Comparison of ENCODE assay signal across 8 cellular contexts in genomic region chr5:95973793-95974325, GRCh38. TPM values are rescaled to one million over a fixed set of nuclear protein-coding genes. Genes with fewer than 3 reads are reported as not detected.
A peak's percentile ranks its signal among the peaks of the same experiment; 100 is the strongest.
DNase-seq lines count a peak whose midpoint lies in the region; ATAC-seq, FAIRE-seq and TF ChIP-seq lines count a peak whose summit lies in the region.

No MANE protein-coding gene starts in this region.

- TF ChIP-seq POLR2A in GM12891 (IDR thresholded peaks at IDR 0.05; ENCODE audit: low read depth, low read length) = no peak

- H3K36me3 ChIP-seq in fibroblast of lung (ENCODE audit: control insufficient read depth, insufficient read depth, low read length) (no peaks in the 10 kb centered on the region), psoas muscle (ENCODE audit: insufficient read depth in 1 of 2, low read depth in 1 of 2) (no peaks in the 10 kb centered on the region)

- H3K4me3 ChIP-seq in fibroblast of lung (replicated peaks in 1 of 4; ENCODE audit: control extremely low read depth in 1 of 4, insufficient read depth in 1 of 4, low read depth in 3 of 4, low read length in 4 of 4) = no peak overlapping the region
- H3K4me3 ChIP-seq in psoas muscle = no peak overlapping the region

- peak; percentile 83 for ATAC-seq in GM21576 (IDR thresholded peaks at IDR 0.05; ENCODE audit: unreplicated experiment)
- no peak for ATAC-seq in psoas muscle

- DNase-seq in GM12891 (ENCODE audit: insufficient read length, low spot score) (no peak), LHCN-M2 (ENCODE audit: low read depth) (peak; percentile 91), fibroblast of lung (ENCODE audit: low read depth in 2 of 2) (peak; percentile 86 to 92), D721Med (ENCODE audit: insufficient read length, low spot score) (no peak), DMS79 treated with DMSO at 0.1 percent for 48 hours (lab: John Stamatoyannopoulos, UW) (no peak), psoas muscle (no peak), NCI-H526 treated with DMSO at 0.1 percent for 48 hours (lab: John Stamatoyannopoulos, UW) (no peak)

- H4K20me1 ChIP-seq in fibroblast of lung (ENCODE audit: control insufficient read depth, extremely low read depth, insufficient read depth, low read length) = no peaks in the 10 kb centered on the region

- H3K4me1 ChIP-seq in fibroblast of lung (ENCODE audit: control insufficient read depth, extremely low read depth, insufficient read depth, low read length) (no peaks in the 10 kb centered on the region), psoas muscle (no peaks in the 10 kb centered on the region)

- no peak overlapping the region for H3K4me2 ChIP-seq in fibroblast of lung (ENCODE audit: extremely low read depth, insufficient read depth, low read length)

- no peak overlapping the region for H3K9ac ChIP-seq in fibroblast of lung (ENCODE audit: insufficient read depth, low read length)

- no peaks in the 10 kb centered on the region for H3K79me2 ChIP-seq in fibroblast of lung (ENCODE audit: control insufficient read depth, insufficient read depth, low read length)

- no peak overlapping the region for H2AFZ ChIP-seq in fibroblast of lung (ENCODE audit: low read length)

- H3K9me3 ChIP-seq in fibroblast of lung (ENCODE audit: control insufficient read depth, insufficient read depth, low read depth, low read length) (no peaks in the 10 kb centered on the region), psoas muscle (no peaks in the 10 kb centered on the region)

- H3K27me3 ChIP-seq in fibroblast of lung (ENCODE audit: control insufficient read depth, insufficient read depth, low read length) = no peaks in the 10 kb centered on the region
- H3K27me3 ChIP-seq in psoas muscle (ENCODE audit: insufficient read depth in 3 of 3, low read length in 2 of 3) = no peaks in the 10 kb centered on the region

- peak; percentile 84 for FAIRE-seq in GM12891 (lab: Jason Lieb, UNC)
- FAIRE-seq in D721Med (lab: Jason Lieb, UNC) = no peak

- no peak for TF ChIP-seq CTCF in fibroblast of lung (conservative IDR thresholded peaks at IDR 0.05 in 1 of 2, IDR thresholded peaks at IDR 0.05 in 1 of 2; ENCODE audit: low read depth in 1 of 2, low read length in 2 of 2)
- TF ChIP-seq CTCF in D721Med (IDR thresholded peaks at IDR 0.05; ENCODE audit: insufficient read depth, missing control alignments) = no peak
- no peak for TF ChIP-seq CTCF in psoas muscle (IDR thresholded peaks at IDR 0.05)

- intact Hi-C loops in psoas muscle (cut with DNase I) = no loop called here

- no peak overlapping the region for H3K27ac ChIP-seq in fibroblast of lung (ENCODE audit: insufficient read depth, low read length)
- no peak overlapping the region for H3K27ac ChIP-seq in psoas muscle

- WGBS in psoas muscle, 3 donors = 76 to 83% (median 80%) methylated on average over 3 of the region's 3 CpGs

TF ChIP-seq in GM12891, 5 proteins besides CTCF, POLR2A, EP300 and RAD21:
- TF ChIP-seq TAF1 (IDR thresholded peaks at IDR 0.05; ENCODE audit: low read depth, low read length) = no peak
- TF ChIP-seq POU2F2 (IDR thresholded peaks at IDR 0.05; ENCODE audit: low read depth, low read length) = peak; percentile 82; the same call in 1 of the 2 replicates
- 0 out of 2 replicates have a peak, but pooled peaks have one; percentile 7 for TF ChIP-seq SPI1 (IDR thresholded peaks at IDR 0.05; ENCODE audit: low read depth, low read length)

RNA-seq across cellular contexts. Expression of gene ELL2, which starts 12.2 kb away (rescaled TPM):
- polyA plus RNA-seq in GM12891 (2012; ENCODE audit: low read depth, missing spikeins) = 19.1 TPM
- total RNA-seq in LHCN-M2 (2014; rRNA removed) (76.3 and 84.1 TPM in 2 replicates), fibroblast of lung (64.2 and 121 TPM in 2 replicates), psoas muscle (10 to 100 TPM; 16.2 to 59.8 (median 32.1) TPM)
- polyA plus RNA-seq in LHCN-M2 (2012) = 38.7 TPM
- polyA plus RNA-seq in fibroblast of lung (68.5 and 78.7 TPM in 2 replicates), psoas muscle (10 to 100 TPM; 30.4 to 39.8 (median 39.6) TPM)
- 50.2 and 55.0 TPM in 2 replicates for polyA plus RNA-seq in fibroblast of lung (2012)
- 14.8 and 15.3 TPM in 2 replicates for polyA minus RNA-seq in fibroblast of lung (ENCODE audit: low replicate concordance)

Comparison
In these comparisons a context has a peak if more than half of its experiments do, and no peak if none do; other contexts are left out.
1. DNase-seq: peak in LHCN-M2 (single experiment) and fibroblast of lung (2 of 2); none in GM12891 (single experiment), D721Med (single experiment), DMS79 treated with DMSO at 0.1 percent for 48 hours (single experiment), psoas muscle (0 of 2) and NCI-H526 treated with DMSO at 0.1 percent for 48 hours (single experiment).